In genomic region chr7:49001610-49002033, GRCh38 we compare ENCODE assay signal across 9 cellular contexts.
DNase-seq lines count a peak whose midpoint lies in the region; ATAC-seq and TF ChIP-seq lines count a peak whose summit lies in the region.
"Had no signal": no experiment of that assay in that cellular context is flagged by ENCODE, and none has a peak within 500 bp of the region (broad histone marks: within the 10 kb centered on the region; RNA-seq: fewer than 3 reads in every experiment).

No MANE protein-coding gene starts in this region.

- intact Hi-C loops in activated naive CD4-positive, alpha-beta T cell treated with anti-CD3 and anti-CD28 coated beads for 36 hours (cut with micrococcal nuclease), result no loop called here
- intact Hi-C loops in testis (cut with DNase I; ENCODE audit: low total_unique reads), result no loop called here

- no peak for TF ChIP-seq POLR2A in testis (IDR thresholded peaks at IDR 0.05)

- H3K9me3 ChIP-seq in testis, result no peaks in the 10 kb centered on the region

- H3K27ac Mint-ChIP-seq in activated naive CD4-positive, alpha-beta T cell treated with anti-CD3 and anti-CD28 coated beads for 36 hours, result no peak overlapping the region
- H3K27ac Mint-ChIP-seq: dendritic cell treated with granulocyte-macrophage colony-stimulating factor and Interleukin-4, amounts not matched to agents 40 ng/mL and 50 ng/mL, for 4 days had no signal

- H3K4me3 Mint-ChIP-seq in activated naive CD4-positive, alpha-beta T cell treated with anti-CD3 and anti-CD28 coated beads for 36 hours, result no peak overlapping the region
- H3K4me3 Mint-ChIP-seq: dendritic cell treated with granulocyte-macrophage colony-stimulating factor and Interleukin-4, amounts not matched to agents 40 ng/mL and 50 ng/mL, for 4 days had no signal

- CTCF ChIA-PET in activated naive CD4-positive, alpha-beta T cell treated with anti-CD3 and anti-CD28 coated beads for 36 hours (lab: Charles Lee), result no interaction called here

- WGBS in testis, 2 donors, result 13 to 22% methylated on average over 1 of the region's 1 CpG

- no peaks in the 10 kb centered on the region for H3K4me1 Mint-ChIP-seq in activated naive CD4-positive, alpha-beta T cell treated with anti-CD3 and anti-CD28 coated beads for 36 hours (ENCODE audit: low read depth)

- H3K4me1 ChIP-seq in testis, result no peaks in the 10 kb centered on the region

- H3K27ac ChIP-seq in testis, result no peak overlapping the region

- H3K27me3 Mint-ChIP-seq in activated naive CD4-positive, alpha-beta T cell treated with anti-CD3 and anti-CD28 coated beads for 36 hours (ENCODE audit: low read depth), result no peaks in the 10 kb centered on the region

- peaks cover 12% of the 10 kb centered on the region for H3K9me3 Mint-ChIP-seq in activated naive CD4-positive, alpha-beta T cell treated with anti-CD3 and anti-CD28 coated beads for 36 hours

- TF ChIP-seq CTCF in foreskin fibroblast (IDR thresholded peaks at IDR 0.05; ENCODE audit: low read depth, low read length), result peak; percentile 5
- TF ChIP-seq CTCF in testis (IDR thresholded peaks at IDR 0.05), result peak in 1 of 3 experiments; percentile 23

- peak; percentile 97 for ATAC-seq in GM21619 (IDR thresholded peaks at IDR 0.05; ENCODE audit: unreplicated experiment)
- ATAC-seq in HG03571 (IDR thresholded peaks at IDR 0.05; ENCODE audit: unreplicated experiment), result peak; percentile 98
- ATAC-seq in activated CD4-positive, CD25-positive, alpha-beta regulatory T cell treated with anti-CD3 and anti-CD28 coated beads, Interleukin-2, amount 50 U/mL, for 24 hours, result no peak

- H3K36me3 ChIP-seq in testis (ENCODE audit: low read depth, missing control alignments), result no peaks in the 10 kb centered on the region

- DNase-seq in activated naive CD4-positive, alpha-beta T cell treated with anti-CD3 and anti-CD28 coated beads for 36 hours, result peak; percentile 28
- DNase-seq in activated naive CD4-positive, alpha-beta T cell (lab: John Stamatoyannopoulos, UW), result no peak
- peak; percentile 14 to 48 for DNase-seq in SHP77 (lab: John Stamatoyannopoulos, UW)
- DNase-seq in foreskin fibroblast, result no peak
- peak; percentile 56 for DNase-seq in testis

- H3K27me3 ChIP-seq in testis, result no peaks in the 10 kb centered on the region

- H3K36me3 Mint-ChIP-seq in activated naive CD4-positive, alpha-beta T cell treated with anti-CD3 and anti-CD28 coated beads for 36 hours (ENCODE audit: low read depth), result no peaks in the 10 kb centered on the region

- H3K4me3 ChIP-seq in foreskin fibroblast (ENCODE audit: low read depth in 1 of 2, low read length in 2 of 2) (no peak overlapping the region), testis (no peak overlapping the region)

Comparison
In these comparisons a context has a peak if more than half of its experiments do, and no peak if none do; other contexts are left out.
1. DNase-seq: peak in activated naive CD4-positive, alpha-beta T cell treated with anti-CD3 and anti-CD28 coated beads for 36 hours (single experiment), SHP77 (2 of 2) and testis (single experiment); none in activated naive CD4-positive, alpha-beta T cell (0 of 4) and foreskin fibroblast (0 of 2).
2. ATAC-seq: peak in GM21619 (single experiment) and HG03571 (single experiment); none in activated CD4-positive, CD25-positive, alpha-beta regulatory T cell treated with anti-CD3 and anti-CD28 coated beads, Interleukin-2, amount 50 U/mL, for 24 hours (0 of 2).